Comparison of ENCODE assay signal across 1 cellular context in genomic region chr5:100900796-100901731, GRCh38.
A peak's percentile ranks its signal among the peaks of the same experiment; 100 is the strongest.
TF ChIP-seq lines count a peak whose summit lies in the region.

No MANE protein-coding gene starts in this region.

TF ChIP-seq in GM12878, 131 proteins besides CTCF, POLR2A, EP300 and RAD21 (continued from another document and continues in another):
- peak; percentile 18; the same call in 1 of the 2 replicates for TF ChIP-seq ZNF687 (IDR thresholded peaks at IDR 0.05)
- TF ChIP-seq HCFC1 (IDR thresholded peaks at IDR 0.05; ENCODE audit: low read length) = no peak
- peak; percentile 31; the same call in 1 of the 2 replicates for TF ChIP-seq YY1 (IDR thresholded peaks at IDR 0.05; ENCODE audit: low read depth, low read length)
- no peak for TF ChIP-seq E4F1 (IDR thresholded peaks at IDR 0.05; ENCODE audit: borderline replicate concordance, partially characterized antibody)
- no peak for TF ChIP-seq SUPT20H (IDR thresholded peaks at IDR 0.05; ENCODE audit: borderline replicate concordance, control insufficient read depth, low read depth, low read length)
- TF ChIP-seq WRNIP1 (IDR thresholded peaks at IDR 0.05; ENCODE audit: borderline replicate concordance, low read depth, low read length) = 0 out of 2 replicates have a peak, but pooled peaks have one; percentile 27
- TF ChIP-seq E2F8 (IDR thresholded peaks at IDR 0.05; ENCODE audit: low read depth, partially characterized antibody) = no peak
- no peak for TF ChIP-seq ZSCAN29 (IDR thresholded peaks at IDR 0.05)
- no peak for TF ChIP-seq MEF2B (IDR thresholded peaks at IDR 0.05; ENCODE audit: partially characterized antibody, poor library complexity, severe bottlenecking)
- TF ChIP-seq IRF3 (IDR thresholded peaks at IDR 0.05) = no peak
- TF ChIP-seq HDAC6 (IDR thresholded peaks at IDR 0.05; ENCODE audit: unreplicated experiment) = no peak
- TF ChIP-seq MLLT1 (IDR thresholded peaks at IDR 0.05) = peak; percentile 95
- peak; percentile 87 for TF ChIP-seq POLR2AphosphoS5 (IDR thresholded peaks at IDR 0.05; ENCODE audit: low read length)
- TF ChIP-seq PBX3 (IDR thresholded peaks at IDR 0.05; ENCODE audit: insufficient replicate concordance, low read depth, low read length) = no peak
- no peak for TF ChIP-seq TCF7 (IDR thresholded peaks at IDR 0.05; ENCODE audit: borderline replicate concordance)
- TF ChIP-seq SMARCA5 (IDR thresholded peaks at IDR 0.05) = no peak
- TF ChIP-seq SMAD5 (IDR thresholded peaks at IDR 0.05; ENCODE audit: low read depth) = peak; percentile 26
- TF ChIP-seq SPI1 (IDR thresholded peaks at IDR 0.05; ENCODE audit: borderline replicate concordance, insufficient read depth, low read depth, low read length) = no peak
- peak; percentile 83; the same call in 1 of the 2 replicates for TF ChIP-seq TARDBP (IDR thresholded peaks at IDR 0.05; ENCODE audit: borderline replicate concordance)
- 0 out of 2 replicates have a peak, but pooled peaks have one; percentile 26 for TF ChIP-seq CHD2 (IDR thresholded peaks at IDR 0.05; ENCODE audit: borderline replicate concordance, low read depth, low read length)
- no peak for TF ChIP-seq SUZ12 (IDR thresholded peaks at IDR 0.05; ENCODE audit: unreplicated experiment)
- TF ChIP-seq KAT2A (conservative IDR thresholded peaks at IDR 0.05; ENCODE audit: control insufficient read depth, low read depth, low read length) = no peak
- TF ChIP-seq TAF1 (IDR thresholded peaks at IDR 0.05; ENCODE audit: borderline replicate concordance, low read depth, low read length) = peak; percentile 81; the same call in 1 of the 2 replicates
- no peak for TF ChIP-seq RBBP5 (conservative IDR thresholded peaks at IDR 0.05)
- no peak for TF ChIP-seq HDGF (IDR thresholded peaks at IDR 0.05)
- TF ChIP-seq NR2C1 (IDR thresholded peaks at IDR 0.05) = no peak
- no peak for TF ChIP-seq STAT3 (IDR thresholded peaks at IDR 0.05; ENCODE audit: low read depth, low read length)
- no peak for TF ChIP-seq RCOR1 (conservative IDR thresholded peaks at IDR 0.05; ENCODE audit: low read depth, low read length)
- peak; percentile 54 for TF ChIP-seq RELA (IDR thresholded peaks at IDR 0.05; ENCODE audit: borderline replicate concordance, partially characterized antibody)
- no peak for TF ChIP-seq RAD51 (IDR thresholded peaks at IDR 0.05)
- no peak for TF ChIP-seq BRCA1 (IDR thresholded peaks at IDR 0.05; ENCODE audit: low read depth, low read length)
- 0 out of 2 replicates have a peak, but pooled peaks have one; percentile 21 for TF ChIP-seq ATF2 (IDR thresholded peaks at IDR 0.05; ENCODE audit: low read length)
- TF ChIP-seq CHD1 (IDR thresholded peaks at IDR 0.05; ENCODE audit: low read depth, low read length) = peak; percentile 84; the same call in 1 of the 2 replicates
- TF ChIP-seq ZBTB11 (CRISPR knock-in tag; IDR thresholded peaks at IDR 0.05) = no peak
- peak; percentile 71; the same call in 1 of the 2 replicates for TF ChIP-seq ZBED1 (IDR thresholded peaks at IDR 0.05; ENCODE audit: borderline replicate concordance)
- no peak for TF ChIP-seq USF1 (IDR thresholded peaks at IDR 0.05; ENCODE audit: borderline replicate concordance, extremely low read length, insufficient read depth, low read depth, low read length)
- TF ChIP-seq SIN3A (IDR thresholded peaks at IDR 0.05; ENCODE audit: low read depth, low read length) = peak; percentile 66; the same call in 1 of the 2 replicates
- TF ChIP-seq ELK1 (IDR thresholded peaks at IDR 0.05; ENCODE audit: low read depth, low read length) = no peak
